1 cellular context compared by ENCODE assay signal in the genomic region with DNA sequence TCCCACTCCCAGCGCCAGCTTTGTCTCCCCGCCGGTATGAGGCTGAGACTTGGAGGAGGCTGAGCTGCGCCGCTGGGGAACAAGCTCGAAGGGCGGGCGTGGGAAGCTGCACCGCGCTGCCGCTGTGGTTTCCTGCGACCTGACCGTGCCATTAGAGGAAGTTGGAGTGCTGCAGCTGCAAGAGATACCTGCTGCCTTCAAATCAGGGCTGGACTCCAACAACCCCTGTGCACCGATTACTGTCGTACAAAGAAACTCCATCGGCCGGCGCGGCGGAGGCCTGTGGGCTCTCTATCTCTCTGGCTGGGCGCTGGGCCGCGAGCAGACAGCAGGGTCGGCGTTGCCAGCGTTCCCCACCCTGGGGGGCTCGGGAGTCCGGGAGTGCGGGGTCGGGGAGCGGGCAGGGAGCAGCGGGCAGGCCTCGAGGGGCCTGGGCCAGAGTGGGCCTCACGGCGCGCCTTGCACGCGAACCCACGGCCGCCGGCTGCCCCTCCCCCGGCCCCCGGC.
TF ChIP-seq lines count a peak whose summit lies in the region.

No MANE protein-coding gene starts in this region.

TF ChIP-seq in K562, 482 proteins besides CTCF, POLR2A, EP300 and RAD21 (continued from another document and continues in another):
- TF ChIP-seq THAP12 (CRISPR knock-in tag; IDR thresholded peaks at IDR 0.05) (no peak), CBX2 (IDR thresholded peaks at IDR 0.05; ENCODE audit: insufficient read depth, low read length, poor library complexity, severe bottlenecking) (no peak), PRPF4 (IDR thresholded peaks at IDR 0.05; ENCODE audit: insufficient read depth, low read depth, low read length, poor library complexity, severe bottlenecking) (no peak), ZNF146 (CRISPR knock-in tag; IDR thresholded peaks at IDR 0.05; ENCODE audit: unreplicated experiment) (no peak), RFX5 (IDR thresholded peaks at IDR 0.05; ENCODE audit: low read depth, low read length) (no peak), ZEB2 (IDR thresholded peaks at IDR 0.05) (no peak), SMARCE1 (IDR thresholded peaks at IDR 0.05) (peak; percentile 62; the same call in 1 of the 2 replicates), CBX3 (IDR thresholded peaks at IDR 0.05; ENCODE audit: borderline replicate concordance in 1 of 2, low read length in 2 of 2) (no peak; a peak in 1 of 3 replicates), RBM22 (IDR thresholded peaks at IDR 0.05; ENCODE audit: low read depth, low read length, poor library complexity, severe bottlenecking) (no peak), HNRNPUL1 (IDR thresholded peaks at IDR 0.05; ENCODE audit: low read length) (no peak), NR2F6 (CRISPR knock-in tag; IDR thresholded peaks at IDR 0.05) (no peak), ZHX1 (conservative IDR thresholded peaks at IDR 0.05; ENCODE audit: low read length) (no peak), NELFE (IDR thresholded peaks at IDR 0.05; ENCODE audit: insufficient read depth, insufficient read length) (no peak), ZNF384 (IDR thresholded peaks at IDR 0.05; ENCODE audit: low read depth, low read length) (no peak), NR4A1 (CRISPR knock-in tag; IDR thresholded peaks at IDR 0.05) (0 out of 2 replicates have a peak, but pooled peaks have one; percentile 37), NR4A1 (tag; IDR thresholded peaks at IDR 0.05) (no peak), ZBTB7A (IDR thresholded peaks at IDR 0.05; ENCODE audit: borderline replicate concordance, control insufficient read depth, low read depth, low read length) (no peak; the same call in 1 of the 2 replicates), C11orf30 (IDR thresholded peaks at IDR 0.05; ENCODE audit: low read depth) (no peak), ZNF263 (CRISPR knock-in tag; IDR thresholded peaks at IDR 0.05; ENCODE audit: borderline replicate concordance) (no peak), FOXK2 (conservative IDR thresholded peaks at IDR 0.05 in 1 of 2, IDR thresholded peaks at IDR 0.05 in 1 of 2; ENCODE audit: low read depth in 2 of 2) (peak; percentile 5 to 28; a peak in 2 of 4 replicates), CLOCK (CRISPR knock-in tag; IDR thresholded peaks at IDR 0.05; ENCODE audit: borderline replicate concordance) (no peak), U2AF2 (optimal IDR thresholded peaks at IDR 0.05; ENCODE audit: low read depth, low read length) (no peak), PHB (CRISPR knock-in tag; IDR thresholded peaks at IDR 0.05) (no peak), ZC3H8 (IDR thresholded peaks at IDR 0.05) (no peak), NFIX (CRISPR knock-in tag; IDR thresholded peaks at IDR 0.05; ENCODE audit: low read depth) (no peak), MCM5 (IDR thresholded peaks at IDR 0.05; ENCODE audit: low read depth) (no peak), KAT8 (IDR thresholded peaks at IDR 0.05; ENCODE audit: low read depth) (no peak), RFX1 (IDR thresholded peaks at IDR 0.05) (no peak), ZNF586 (CRISPR knock-in tag; conservative IDR thresholded peaks at IDR 0.05) (no peak), NR1H2 (CRISPR knock-in tag; IDR thresholded peaks at IDR 0.05) (no peak), RBM15 (IDR thresholded peaks at IDR 0.05; ENCODE audit: insufficient read depth, low read length) (no peak), NFIC (IDR thresholded peaks at IDR 0.05) (peak; percentile 4; the same call in 1 of the 2 replicates), ATF1 (CRISPR knock-in tag; IDR thresholded peaks at IDR 0.05) (no peak), ATF1 (tag; IDR thresholded peaks at IDR 0.05) (no peak), RBM39 (optimal IDR thresholded peaks at IDR 0.05; ENCODE audit: low read depth, low read length) (no peak), PRDM10 (IDR thresholded peaks at IDR 0.05; ENCODE audit: partially characterized antibody) (no peak), RFX7 (CRISPR knock-in tag; IDR thresholded peaks at IDR 0.05) (no peak), CBX8 (IDR thresholded peaks at IDR 0.05; ENCODE audit: borderline replicate concordance, extremely low read depth, low read depth, low read length, poor library complexity, severe bottlenecking) (no peak), ASH1L (IDR thresholded peaks at IDR 0.05; ENCODE audit: borderline replicate concordance, low read depth, partially characterized antibody) (no peak), FIP1L1 (IDR thresholded peaks at IDR 0.05; ENCODE audit: low read depth, low read length, poor library complexity, severe bottlenecking) (no peak), NCOA4 (IDR thresholded peaks at IDR 0.05; ENCODE audit: partially characterized antibody) (no peak)
- TF ChIP-seq, protein P1, sequence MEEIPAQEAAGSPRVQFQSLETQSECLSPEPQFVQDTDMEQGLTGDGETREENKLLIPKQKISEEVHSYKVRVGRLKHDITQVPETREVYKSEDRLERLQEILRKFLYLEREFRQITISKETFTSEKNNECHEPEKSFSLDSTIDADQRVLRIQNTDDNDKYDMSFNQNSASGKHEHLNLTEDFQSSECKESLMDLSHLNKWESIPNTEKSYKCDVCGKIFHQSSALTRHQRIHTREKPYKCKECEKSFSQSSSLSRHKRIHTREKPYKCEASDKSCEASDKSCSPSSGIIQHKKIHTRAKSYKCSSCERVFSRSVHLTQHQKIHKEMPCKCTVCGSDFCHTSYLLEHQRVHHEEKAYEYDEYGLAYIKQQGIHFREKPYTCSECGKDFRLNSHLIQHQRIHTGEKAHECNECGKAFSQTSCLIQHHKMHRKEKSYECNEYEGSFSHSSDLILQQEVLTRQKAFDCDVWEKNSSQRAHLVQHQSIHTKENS (CRISPR knock-in tag; IDR thresholded peaks at IDR 0.05), result no peak
- TF ChIP-seq, protein P2, sequence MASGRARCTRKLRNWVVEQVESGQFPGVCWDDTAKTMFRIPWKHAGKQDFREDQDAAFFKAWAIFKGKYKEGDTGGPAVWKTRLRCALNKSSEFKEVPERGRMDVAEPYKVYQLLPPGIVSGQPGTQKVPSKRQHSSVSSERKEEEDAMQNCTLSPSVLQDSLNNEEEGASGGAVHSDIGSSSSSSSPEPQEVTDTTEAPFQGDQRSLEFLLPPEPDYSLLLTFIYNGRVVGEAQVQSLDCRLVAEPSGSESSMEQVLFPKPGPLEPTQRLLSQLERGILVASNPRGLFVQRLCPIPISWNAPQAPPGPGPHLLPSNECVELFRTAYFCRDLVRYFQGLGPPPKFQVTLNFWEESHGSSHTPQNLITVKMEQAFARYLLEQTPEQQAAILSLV (tag; IDR thresholded peaks at IDR 0.05), result no peak
- TF ChIP-seq, protein P3, sequence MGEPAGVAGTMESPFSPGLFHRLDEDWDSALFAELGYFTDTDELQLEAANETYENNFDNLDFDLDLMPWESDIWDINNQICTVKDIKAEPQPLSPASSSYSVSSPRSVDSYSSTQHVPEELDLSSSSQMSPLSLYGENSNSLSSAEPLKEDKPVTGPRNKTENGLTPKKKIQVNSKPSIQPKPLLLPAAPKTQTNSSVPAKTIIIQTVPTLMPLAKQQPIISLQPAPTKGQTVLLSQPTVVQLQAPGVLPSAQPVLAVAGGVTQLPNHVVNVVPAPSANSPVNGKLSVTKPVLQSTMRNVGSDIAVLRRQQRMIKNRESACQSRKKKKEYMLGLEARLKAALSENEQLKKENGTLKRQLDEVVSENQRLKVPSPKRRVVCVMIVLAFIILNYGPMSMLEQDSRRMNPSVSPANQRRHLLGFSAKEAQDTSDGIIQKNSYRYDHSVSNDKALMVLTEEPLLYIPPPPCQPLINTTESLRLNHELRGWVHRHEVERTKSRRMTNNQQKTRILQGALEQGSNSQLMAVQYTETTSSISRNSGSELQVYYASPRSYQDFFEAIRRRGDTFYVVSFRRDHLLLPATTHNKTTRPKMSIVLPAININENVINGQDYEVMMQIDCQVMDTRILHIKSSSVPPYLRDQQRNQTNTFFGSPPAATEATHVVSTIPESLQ (CRISPR knock-in tag; IDR thresholded peaks at IDR 0.05), result no peak
